Comparison of ENCODE assay signal across 8 cellular contexts in the genomic region with DNA sequence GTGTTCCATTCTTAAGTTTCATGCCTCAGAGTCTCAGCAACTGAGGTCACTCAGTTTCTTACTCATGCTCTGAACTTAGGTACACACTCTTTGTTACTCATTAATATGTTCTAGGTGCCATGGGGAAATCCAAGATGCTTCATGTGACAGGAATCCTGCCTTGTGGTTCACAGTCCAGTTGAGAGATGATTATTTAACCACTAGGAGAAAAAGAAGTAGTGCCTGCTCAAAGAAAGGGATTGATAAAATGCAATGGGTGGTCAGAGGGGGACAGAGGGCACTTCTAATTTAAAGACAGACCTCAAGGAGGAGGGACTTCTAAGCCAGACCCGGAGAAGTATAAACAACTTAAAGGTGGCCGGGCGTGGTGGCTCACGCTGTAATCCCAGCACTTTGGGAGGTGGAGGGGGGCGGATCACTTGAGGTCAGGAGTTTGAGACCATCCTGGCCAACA.
A peak's percentile ranks its signal among the peaks of the same experiment; 100 is the strongest.
DNase-seq lines count a peak whose midpoint lies in the region; ATAC-seq and TF ChIP-seq lines count a peak whose summit lies in the region.

No MANE protein-coding gene starts in this region.

- intact Hi-C loops in lower leg skin (cut with DNase I; ENCODE audit: low total_unique reads): no loop called here
- intact Hi-C loops in esophagus muscularis mucosa (cut with DNase I): no loop called here

- H3K9me3 ChIP-seq in esophagus muscularis mucosa: no peaks in the 10 kb centered on the region

- no peak for TF ChIP-seq CTCF in chondrocyte (IDR thresholded peaks at IDR 0.05)
- TF ChIP-seq CTCF in lower leg skin (IDR thresholded peaks at IDR 0.05): no peak
- no peak for TF ChIP-seq CTCF in esophagus muscularis mucosa (IDR thresholded peaks at IDR 0.05)

- no peak for TF ChIP-seq EP300 in esophagus muscularis mucosa (IDR thresholded peaks at IDR 0.05)

- H3K4me3 Mint-ChIP-seq in activated naive CD8-positive, alpha-beta T cell treated with anti-CD3 and anti-CD28 coated beads, Interleukin-2, amount 50 U/mL, for 24 hours: no peak overlapping the region
- H3K4me3 Mint-ChIP-seq in activated naive CD8-positive, alpha-beta T cell treated with anti-CD3 and anti-CD28 coated beads for 36 hours: no peak overlapping the region
- no peak overlapping the region for H3K4me3 Mint-ChIP-seq in chondrocyte (ENCODE audit: unreplicated experiment)
- no peak overlapping the region for H3K4me3 Mint-ChIP-seq in stimulated activated naive CD8-positive, alpha-beta T cell treated with anti-CD3 and anti-CD28 coated beads, Interleukin-15, amount 100 ng/mL, for 72 hours

- no peaks in the 10 kb centered on the region for H3K9me3 Mint-ChIP-seq in activated naive CD8-positive, alpha-beta T cell treated with anti-CD3 and anti-CD28 coated beads, Interleukin-2, amount 50 U/mL, for 24 hours
- H3K9me3 Mint-ChIP-seq in activated naive CD8-positive, alpha-beta T cell treated with anti-CD3 and anti-CD28 coated beads for 36 hours: no peaks in the 10 kb centered on the region
- H3K9me3 Mint-ChIP-seq in chondrocyte (ENCODE audit: low read depth): peaks cover 3% of the 10 kb centered on the region
- no peaks in the 10 kb centered on the region for H3K9me3 Mint-ChIP-seq in stimulated activated naive CD8-positive, alpha-beta T cell treated with anti-CD3 and anti-CD28 coated beads, Interleukin-15, amount 100 ng/mL, for 72 hours

- H3K4me1 ChIP-seq in esophagus muscularis mucosa: no peaks in the 10 kb centered on the region

- peaks cover 2% of the 10 kb centered on the region for H3K27me3 Mint-ChIP-seq in activated naive CD8-positive, alpha-beta T cell treated with anti-CD3 and anti-CD28 coated beads, Interleukin-2, amount 50 U/mL, for 24 hours
- H3K27me3 Mint-ChIP-seq in activated naive CD8-positive, alpha-beta T cell treated with anti-CD3 and anti-CD28 coated beads for 36 hours: no peaks in the 10 kb centered on the region
- no peaks in the 10 kb centered on the region for H3K27me3 Mint-ChIP-seq in chondrocyte (ENCODE audit: low read depth)
- H3K27me3 Mint-ChIP-seq in stimulated activated naive CD8-positive, alpha-beta T cell treated with anti-CD3 and anti-CD28 coated beads, Interleukin-15, amount 100 ng/mL, for 72 hours: no peaks in the 10 kb centered on the region

- peaks cover 17% of the 10 kb centered on the region for H3K4me1 Mint-ChIP-seq in activated naive CD8-positive, alpha-beta T cell treated with anti-CD3 and anti-CD28 coated beads, Interleukin-2, amount 50 U/mL, for 24 hours
- H3K4me1 Mint-ChIP-seq in activated naive CD8-positive, alpha-beta T cell treated with anti-CD3 and anti-CD28 coated beads for 36 hours: peaks cover 4% of the 10 kb centered on the region
- peaks cover 25% of the 10 kb centered on the region for H3K4me1 Mint-ChIP-seq in chondrocyte (ENCODE audit: low read depth)
- peaks cover 9% of the 10 kb centered on the region for H3K4me1 Mint-ChIP-seq in stimulated activated naive CD8-positive, alpha-beta T cell treated with anti-CD3 and anti-CD28 coated beads, Interleukin-15, amount 100 ng/mL, for 72 hours

- no peak overlapping the region for H3K4me3 ChIP-seq in lower leg skin (ENCODE audit: low read depth, poor library complexity, severe bottlenecking)
- no peak overlapping the region for H3K4me3 ChIP-seq in esophagus muscularis mucosa

- peaks cover 3% of the 10 kb centered on the region for H3K36me3 Mint-ChIP-seq in activated naive CD8-positive, alpha-beta T cell treated with anti-CD3 and anti-CD28 coated beads, Interleukin-2, amount 50 U/mL, for 24 hours (ENCODE audit: low read depth)
- no peaks in the 10 kb centered on the region for H3K36me3 Mint-ChIP-seq in activated naive CD8-positive, alpha-beta T cell treated with anti-CD3 and anti-CD28 coated beads for 36 hours
- H3K36me3 Mint-ChIP-seq in chondrocyte (ENCODE audit: low read depth): no peaks in the 10 kb centered on the region

- H3K27me3 ChIP-seq in esophagus muscularis mucosa: no peaks in the 10 kb centered on the region

- WGBS in lower leg skin, 2 donors: 83 to 86% methylated on average over 5 of the region's 5 CpGs
- 82% methylated on average over 5 of the region's 5 CpGs for WGBS in esophagus muscularis mucosa

- H3K36me3 ChIP-seq in esophagus muscularis mucosa: no peaks in the 10 kb centered on the region

- H3K27ac ChIP-seq in esophagus muscularis mucosa (replicated peaks in 1 of 4): no peak overlapping the region

- peak; percentile 96 for ATAC-seq in activated naive CD8-positive, alpha-beta T cell treated with anti-CD3 and anti-CD28 coated beads, Interleukin-2, amount 50 U/mL, for 24 hours
- ATAC-seq in HG03139 (IDR thresholded peaks at IDR 0.05; ENCODE audit: unreplicated experiment): peak; percentile 67
- peak; percentile 98 for ATAC-seq in stimulated activated naive CD8-positive, alpha-beta T cell treated with anti-CD3 and anti-CD28 coated beads, Interleukin-15, amount 100 ng/mL, for 72 hours

- no peak for TF ChIP-seq POLR2A in lower leg skin (IDR thresholded peaks at IDR 0.05)
- no peak for TF ChIP-seq POLR2A in esophagus muscularis mucosa (IDR thresholded peaks at IDR 0.05; ENCODE audit: low read depth)

- no peak for DNase-seq in activated naive CD8-positive, alpha-beta T cell treated with anti-CD3 and anti-CD28 coated beads, Interleukin-2, amount 50 U/mL, for 24 hours
- no peak for DNase-seq in activated naive CD8-positive, alpha-beta T cell treated with anti-CD3 and anti-CD28 coated beads for 36 hours
- DNase-seq in chondrocyte (ENCODE audit: low spot score) (no peak), NCI-H446 (lab: John Stamatoyannopoulos, UW) (no peak), lower leg skin (ENCODE audit: low spot score in 2 of 2) (no peak), esophagus muscularis mucosa (ENCODE audit: extremely low spot score) (no peak)
- peak in 1 of 2 donors; percentile 50 for DNase-seq in stimulated activated naive CD8-positive, alpha-beta T cell treated with anti-CD3 and anti-CD28 coated beads, Interleukin-15, amount 100 ng/mL, for 72 hours

- peak overlapping the region; percentile 57 for H3K27ac Mint-ChIP-seq in activated naive CD8-positive, alpha-beta T cell treated with anti-CD3 and anti-CD28 coated beads, Interleukin-2, amount 50 U/mL, for 24 hours
- H3K27ac Mint-ChIP-seq in activated naive CD8-positive, alpha-beta T cell treated with anti-CD3 and anti-CD28 coated beads for 36 hours: no peak overlapping the region
- H3K27ac Mint-ChIP-seq in chondrocyte (ENCODE audit: unreplicated experiment): peak overlapping the region; percentile 60
- H3K27ac Mint-ChIP-seq in stimulated activated naive CD8-positive, alpha-beta T cell treated with anti-CD3 and anti-CD28 coated beads, Interleukin-15, amount 100 ng/mL, for 72 hours: no peak overlapping the region

Comparison
In these comparisons a context has a peak if more than half of its experiments do, and no peak if none do; other contexts are left out.
1. H3K27ac Mint-ChIP-seq: peak in activated naive CD8-positive, alpha-beta T cell treated with anti-CD3 and anti-CD28 coated beads, Interleukin-2, amount 50 U/mL, for 24 hours (single experiment) and chondrocyte (single experiment); none in activated naive CD8-positive, alpha-beta T cell treated with anti-CD3 and anti-CD28 coated beads for 36 hours (single experiment) and stimulated activated naive CD8-positive, alpha-beta T cell treated with anti-CD3 and anti-CD28 coated beads, Interleukin-15, amount 100 ng/mL, for 72 hours (0 of 2).
2. Peak in every context shown above with its lines, with median percentiles within 50 percentile points of each other: ATAC-seq.